ENCODE assay signal across 14 cellular contexts in genomic region chr10:11080564-11080984, GRCh38.
A peak's percentile ranks its signal among the peaks of the same experiment; 100 is the strongest.
DNase-seq lines count a peak whose midpoint lies in the region; ATAC-seq and TF ChIP-seq lines count a peak whose summit lies in the region.
"Had no signal": no experiment of that assay in that cellular context is flagged by ENCODE, and none has a peak within 500 bp of the region (broad histone marks: within the 10 kb centered on the region; RNA-seq: fewer than 3 reads in every experiment).

No MANE protein-coding gene starts in this region.

- H3K27ac Mint-ChIP-seq in activated T-helper 17 cell treated with anti-CD3 and anti-CD28 coated beads, Interleukin-2, amount 50 U/mL, for 72 hours = no peak overlapping the region
- H3K27ac Mint-ChIP-seq: activated naive CD8-positive, alpha-beta T cell treated with anti-CD3 and anti-CD28 coated beads, Interleukin-2, amount 10 ng/mL, durations not matched to agents 7 days and 5 days; WTC11 had no signal

- H3K4me1 Mint-ChIP-seq in activated T-helper 17 cell treated with anti-CD3 and anti-CD28 coated beads, Interleukin-2, amount 50 U/mL, for 72 hours = peaks cover 10% of the 10 kb centered on the region
- H3K4me1 Mint-ChIP-seq: activated naive CD8-positive, alpha-beta T cell treated with anti-CD3 and anti-CD28 coated beads, Interleukin-2, amount 10 ng/mL, durations not matched to agents 7 days and 5 days had no signal

- H3K27me3 Mint-ChIP-seq in activated T-helper 17 cell treated with anti-CD3 and anti-CD28 coated beads, Interleukin-2, amount 50 U/mL, for 72 hours = peaks cover 12% of the 10 kb centered on the region

- TF ChIP-seq POLR2A in upper lobe of left lung (IDR thresholded peaks at IDR 0.05) = no peak

- peak; percentile 83 for ATAC-seq in GM18498 (IDR thresholded peaks at IDR 0.05; ENCODE audit: unreplicated experiment)
- peak; percentile 76 for ATAC-seq in HG02588 (IDR thresholded peaks at IDR 0.05; ENCODE audit: unreplicated experiment)
- peak; percentile 78 for ATAC-seq in HG03469 (IDR thresholded peaks at IDR 0.05; ENCODE audit: unreplicated experiment)
- ATAC-seq in activated T-helper 17 cell treated with anti-CD3 and anti-CD28 coated beads, Interleukin-2, amount 50 U/mL, for 72 hours (replicated peaks) = no peak
- ATAC-seq in GM18520 (IDR thresholded peaks at IDR 0.05; ENCODE audit: unreplicated experiment) = no peak
- no peak for ATAC-seq in upper lobe of left lung (ENCODE audit: low FRiP score in 2 of 2)
- ATAC-seq: PC-3, WTC11 had no signal

- H3K36me3 Mint-ChIP-seq in activated T-helper 17 cell treated with anti-CD3 and anti-CD28 coated beads, Interleukin-2, amount 50 U/mL, for 72 hours (ENCODE audit: low read depth) = no peaks in the 10 kb centered on the region
- H3K36me3 Mint-ChIP-seq: activated naive CD8-positive, alpha-beta T cell treated with anti-CD3 and anti-CD28 coated beads, Interleukin-2, amount 10 ng/mL, durations not matched to agents 7 days and 5 days; WTC11 had no signal

- peak; percentile 20 for DNase-seq in GM19240 (ENCODE audit: insufficient read length, low spot score)
- DNase-seq in GM13976 (ENCODE audit: low spot score) = no peak
- no peak for DNase-seq in upper lobe of left lung
- DNase-seq: activated naive CD8-positive, alpha-beta T cell treated with anti-CD3 and anti-CD28 coated beads, Interleukin-2, amount 10 ng/mL, durations not matched to agents 7 days and 5 days; NCI-H1092 treated with DMSO at 0.1 percent for 48 hours; NCI-H2227 treated with DMSO at 0.1 percent for 48 hours; PC-3; thyroid gland had no signal

- H3K27ac ChIP-seq in upper lobe of left lung = no peak overlapping the region
- H3K27ac ChIP-seq: thyroid gland had no signal

- no peaks in the 10 kb centered on the region for H3K36me3 ChIP-seq in upper lobe of left lung
- H3K36me3 ChIP-seq: thyroid gland had no signal

- no peak for TF ChIP-seq CTCF in GM13976 (IDR thresholded peaks at IDR 0.05; ENCODE audit: borderline replicate concordance, control extremely low read depth, extremely low read depth, insufficient read depth, missing control alignments)
- TF ChIP-seq CTCF in upper lobe of left lung (IDR thresholded peaks at IDR 0.05) = no peak

- no peak for TF ChIP-seq EP300 in upper lobe of left lung (IDR thresholded peaks at IDR 0.05)

- WGBS in upper lobe of left lung, 2 donors = 69 to 85% methylated on average over 3 of the region's 3 CpGs

- in situ Hi-C loops in GM13976 (cut with MboI; ENCODE audit: low sequenced_read_pairs, unreplicated experiment) = no loop called here

- no peaks in the 10 kb centered on the region for H3K9me3 Mint-ChIP-seq in activated T-helper 17 cell treated with anti-CD3 and anti-CD28 coated beads, Interleukin-2, amount 50 U/mL, for 72 hours
- H3K9me3 Mint-ChIP-seq: activated naive CD8-positive, alpha-beta T cell treated with anti-CD3 and anti-CD28 coated beads, Interleukin-2, amount 10 ng/mL, durations not matched to agents 7 days and 5 days; WTC11 had no signal

- peaks cover 0 to 8% (median 0%) of the 10 kb centered on the region in 4 donors for H3K4me1 ChIP-seq in upper lobe of left lung
- H3K4me1 ChIP-seq: thyroid gland had no signal

- no peaks in the 10 kb centered on the region for H3K27me3 ChIP-seq in upper lobe of left lung
- H3K27me3 ChIP-seq: thyroid gland had no signal

- H3K9me3 ChIP-seq in upper lobe of left lung = no peaks in the 10 kb centered on the region
- H3K9me3 ChIP-seq: thyroid gland had no signal

- no peak overlapping the region for H3K4me3 ChIP-seq in upper lobe of left lung
- H3K4me3 ChIP-seq: thyroid gland had no signal

- H3K4me3 Mint-ChIP-seq in activated T-helper 17 cell treated with anti-CD3 and anti-CD28 coated beads, Interleukin-2, amount 50 U/mL, for 72 hours = no peak overlapping the region
- H3K4me3 Mint-ChIP-seq: activated naive CD8-positive, alpha-beta T cell treated with anti-CD3 and anti-CD28 coated beads, Interleukin-2, amount 10 ng/mL, durations not matched to agents 7 days and 5 days; WTC11 had no signal

Comparison
In these comparisons a context has a peak if more than half of its experiments do, and no peak if none do; other contexts are left out.
1. ATAC-seq: peak in GM18498 (single experiment), HG02588 (single experiment) and HG03469 (single experiment); none in activated T-helper 17 cell treated with anti-CD3 and anti-CD28 coated beads, Interleukin-2, amount 50 U/mL, for 72 hours (single experiment), GM18520 (single experiment) and upper lobe of left lung (0 of 2).